ENCODE assay signal across 7 cellular contexts in genomic region chr2:111432378-111432777, GRCh38.
DNase-seq lines count a peak whose midpoint lies in the region; ATAC-seq and TF ChIP-seq lines count a peak whose summit lies in the region.
"Not testable (repeated sequence)": the region's sequence is repeated elsewhere in the genome, so short reads cannot be mapped to it uniquely, and the experiment has no call there.

No MANE protein-coding gene starts in this region.

- H3K27me3 ChIP-seq in BLaER1; OCI-LY1 (ENCODE audit: insufficient read depth, low read length): not testable (repeated sequence)

- not testable (repeated sequence) for TF ChIP-seq CTCF in OCI-LY1 (IDR thresholded peaks at IDR 0.05; ENCODE audit: low read length)

- H3K27me3 Mint-ChIP-seq in IgD-negative memory B cell; T-helper 17 cell; activated T-helper 2 cell treated with anti-CD3 and anti-CD28 coated beads, Interferon-gamma antibody, Interleukin-2, Interleukin-4, amounts not matched to agents 10 μg/mL and 5 μg/mL and 100 μg/mL, durations not matched to agents 14 hours and 24 hours and 36 hours (ENCODE audit: low read depth); effector memory CD8-positive, alpha-beta T cell; natural killer cell treated with Interleukin-12 subunit alpha and Interleukin-12 subunit beta and Interleukin-15 and Interleukin-18, amount 100 ng/mL, for 72 hours: not testable (repeated sequence)

- peak overlapping the region; percentile 67 to 90 (median 76) for H3K27ac Mint-ChIP-seq in IgD-negative memory B cell
- H3K27ac Mint-ChIP-seq in T-helper 17 cell; natural killer cell treated with Interleukin-12 subunit alpha and Interleukin-12 subunit beta and Interleukin-15 and Interleukin-18, amount 100 ng/mL, for 72 hours: not testable (repeated sequence)
- peak overlapping the region; percentile 26 for H3K27ac Mint-ChIP-seq in activated T-helper 2 cell treated with anti-CD3 and anti-CD28 coated beads, Interferon-gamma antibody, Interleukin-2, Interleukin-4, amounts not matched to agents 10 μg/mL and 5 μg/mL and 100 μg/mL, durations not matched to agents 14 hours and 24 hours and 36 hours
- peak overlapping the region in 1 of 2 donors; percentile 85 for H3K27ac Mint-ChIP-seq in effector memory CD8-positive, alpha-beta T cell

- peak; percentile 10 for ATAC-seq in T-helper 17 cell
- ATAC-seq in effector memory CD8-positive, alpha-beta T cell (replicated peaks): peak; percentile 11
- ATAC-seq in natural killer cell treated with Interleukin-12 subunit alpha and Interleukin-12 subunit beta and Interleukin-15 and Interleukin-18, amount 100 ng/mL, for 72 hours: peak; percentile 31 to 65

- H3K36me3 Mint-ChIP-seq in IgD-negative memory B cell; T-helper 17 cell (ENCODE audit: low read depth); effector memory CD8-positive, alpha-beta T cell (ENCODE audit: insufficient read depth); natural killer cell treated with Interleukin-12 subunit alpha and Interleukin-12 subunit beta and Interleukin-15 and Interleukin-18, amount 100 ng/mL, for 72 hours: not testable (repeated sequence)
- H3K36me3 Mint-ChIP-seq in activated T-helper 2 cell treated with anti-CD3 and anti-CD28 coated beads, Interferon-gamma antibody, Interleukin-2, Interleukin-4, amounts not matched to agents 10 μg/mL and 5 μg/mL and 100 μg/mL, durations not matched to agents 14 hours and 24 hours and 36 hours (ENCODE audit: low read depth): peaks cover 25% of the 10 kb centered on the region

- H3K9me3 ChIP-seq in BLaER1; OCI-LY1 (ENCODE audit: low read length); T-helper 17 cell (ENCODE audit: control insufficient read depth, low read length, poor library complexity, severe bottlenecking): not testable (repeated sequence)

- not testable (repeated sequence) for H4K20me1 ChIP-seq in BLaER1; OCI-LY1 (ENCODE audit: insufficient read depth, low read length)

- H3K4me1 ChIP-seq in BLaER1: peaks cover 25% of the 10 kb centered on the region
- peaks cover 86% of the 10 kb centered on the region for H3K4me1 ChIP-seq in OCI-LY1 (ENCODE audit: insufficient read depth, low read length, severe bottlenecking)

- intact Hi-C loops in activated T-helper 2 cell treated with anti-CD3 and anti-CD28 coated beads, Interferon-gamma antibody, Interleukin-2, Interleukin-4, amounts not matched to agents 10 μg/mL and 5 μg/mL and 100 μg/mL, durations not matched to agents 14 hours and 24 hours and 36 hours (cut with micrococcal nuclease): not testable (repeated sequence)

- H3K79me2 ChIP-seq in OCI-LY1 (ENCODE audit: insufficient read depth, low read length): not testable (repeated sequence)

- H3K4me3 ChIP-seq in BLaER1: not testable (repeated sequence)
- H3K4me3 ChIP-seq in OCI-LY1 (ENCODE audit: low read depth, low read length, poor library complexity, severe bottlenecking): peak overlapping the region; percentile 45

- H3K9me3 Mint-ChIP-seq in IgD-negative memory B cell; activated T-helper 2 cell treated with anti-CD3 and anti-CD28 coated beads, Interferon-gamma antibody, Interleukin-2, Interleukin-4, amounts not matched to agents 10 μg/mL and 5 μg/mL and 100 μg/mL, durations not matched to agents 14 hours and 24 hours and 36 hours; effector memory CD8-positive, alpha-beta T cell; natural killer cell treated with Interleukin-12 subunit alpha and Interleukin-12 subunit beta and Interleukin-15 and Interleukin-18, amount 100 ng/mL, for 72 hours: not testable (repeated sequence)

- not testable (repeated sequence) for H3K9me2 ChIP-seq in OCI-LY1 (ENCODE audit: low read depth, low read length)

- not testable (repeated sequence) for H3F3A ChIP-seq in OCI-LY1 (ENCODE audit: insufficient read depth, low read length)

- peak overlapping the region in 3 of 4 donors; percentile 28 to 82 (median 69) for H3K4me3 Mint-ChIP-seq in IgD-negative memory B cell
- H3K4me3 Mint-ChIP-seq in T-helper 17 cell; activated T-helper 2 cell treated with anti-CD3 and anti-CD28 coated beads, Interferon-gamma antibody, Interleukin-2, Interleukin-4, amounts not matched to agents 10 μg/mL and 5 μg/mL and 100 μg/mL, durations not matched to agents 14 hours and 24 hours and 36 hours (ENCODE audit: low read depth); effector memory CD8-positive, alpha-beta T cell; natural killer cell treated with Interleukin-12 subunit alpha and Interleukin-12 subunit beta and Interleukin-15 and Interleukin-18, amount 100 ng/mL, for 72 hours: not testable (repeated sequence)

- H3K4me2 ChIP-seq in BLaER1: peak overlapping the region; percentile 39
- peak overlapping the region; percentile 62 for H3K4me2 ChIP-seq in OCI-LY1 (ENCODE audit: low read length)

- H3K36me3 ChIP-seq in BLaER1; OCI-LY1 (ENCODE audit: insufficient read depth, low read length): not testable (repeated sequence)

- DNase-seq in T-helper 17 cell; activated T-helper 2 cell treated with anti-CD3 and anti-CD28 coated beads, Interferon-gamma antibody, Interleukin-2, Interleukin-4, amounts not matched to agents 10 μg/mL and 5 μg/mL and 100 μg/mL, durations not matched to agents 14 hours and 24 hours and 36 hours (ENCODE audit: low spot score); effector memory CD8-positive, alpha-beta T cell; natural killer cell treated with Interleukin-12 subunit alpha and Interleukin-12 subunit beta and Interleukin-15 and Interleukin-18, amount 100 ng/mL, for 72 hours (ENCODE audit: low spot score): not testable (repeated sequence)

- H2AFZ ChIP-seq in OCI-LY1 (ENCODE audit: low read length): not testable (repeated sequence)

- not testable (repeated sequence) for H3K9ac ChIP-seq in BLaER1
- peak overlapping the region; percentile 73 for H3K9ac ChIP-seq in OCI-LY1 (ENCODE audit: low read length)

- not testable (repeated sequence) for H3K27ac ChIP-seq in BLaER1
- H3K27ac ChIP-seq in OCI-LY1 (ENCODE audit: low read depth, low read length, poor library complexity, severe bottlenecking): peak overlapping the region; percentile 98

- peaks cover 16 to 22% (median 19%) of the 10 kb centered on the region in 3 donors for H3K4me1 Mint-ChIP-seq in IgD-negative memory B cell
- H3K4me1 Mint-ChIP-seq in T-helper 17 cell; effector memory CD8-positive, alpha-beta T cell (ENCODE audit: low read depth in 2 of 2): not testable (repeated sequence)
- peaks cover 28% of the 10 kb centered on the region for H3K4me1 Mint-ChIP-seq in activated T-helper 2 cell treated with anti-CD3 and anti-CD28 coated beads, Interferon-gamma antibody, Interleukin-2, Interleukin-4, amounts not matched to agents 10 μg/mL and 5 μg/mL and 100 μg/mL, durations not matched to agents 14 hours and 24 hours and 36 hours (ENCODE audit: low read depth)
- peaks cover 8 to 12% of the 10 kb centered on the region in 2 donors for H3K4me1 Mint-ChIP-seq in natural killer cell treated with Interleukin-12 subunit alpha and Interleukin-12 subunit beta and Interleukin-15 and Interleukin-18, amount 100 ng/mL, for 72 hours (ENCODE audit: low read depth in 2 of 2)
